Comparison of ENCODE assay signal across 9 cellular contexts in the genomic region with DNA sequence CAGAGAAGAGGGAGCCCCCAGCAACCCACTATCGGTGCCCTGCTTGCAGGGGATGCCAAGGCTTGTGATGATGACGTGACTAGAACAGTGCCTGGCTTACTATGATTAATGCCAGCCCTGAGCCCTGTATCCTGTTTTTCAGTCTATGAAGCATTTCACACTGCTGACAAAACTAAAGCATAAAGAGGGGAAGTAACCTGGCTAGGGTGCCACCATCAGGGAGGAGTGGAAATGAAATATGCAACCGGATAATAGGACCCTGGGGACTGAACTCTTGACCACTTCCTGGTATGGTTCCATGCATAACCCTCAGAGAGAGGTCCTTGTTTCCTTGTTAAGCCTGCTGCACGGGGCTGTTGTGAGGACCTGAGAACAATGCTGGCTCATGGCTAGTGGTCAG. TPM values are rescaled to one million over a fixed set of nuclear protein-coding genes. Genes with fewer than 3 reads are reported as not detected.
DNase-seq lines count a peak whose midpoint lies in the region; ATAC-seq lines count a peak whose summit lies in the region.
"Had no signal": no experiment of that assay in that cellular context is flagged by ENCODE, and none has a peak within 500 bp of the region (broad histone marks: within the 10 kb centered on the region; RNA-seq: fewer than 3 reads in every experiment).

No MANE protein-coding gene starts in this region.

- H3K9me3 Mint-ChIP-seq in activated naive CD4-positive, alpha-beta T cell treated with anti-CD3 and anti-CD28 coated beads for 36 hours: no peaks in the 10 kb centered on the region

- no peaks in the 10 kb centered on the region for H3K36me3 Mint-ChIP-seq in activated naive CD4-positive, alpha-beta T cell treated with anti-CD3 and anti-CD28 coated beads for 36 hours (ENCODE audit: low read depth)

- H3K4me3 Mint-ChIP-seq in activated naive CD4-positive, alpha-beta T cell treated with anti-CD3 and anti-CD28 coated beads for 36 hours: no peak overlapping the region

- intact Hi-C loops in activated naive CD4-positive, alpha-beta T cell treated with anti-CD3 and anti-CD28 coated beads for 36 hours (cut with micrococcal nuclease): loop anchor here (10.0 kb wide), 1 partner anchor 930 kb away; no protein-coding TSS in a partner anchor

- H3K27ac Mint-ChIP-seq in activated naive CD4-positive, alpha-beta T cell treated with anti-CD3 and anti-CD28 coated beads for 36 hours: no peak overlapping the region

- peak; percentile 15 for DNase-seq in activated naive CD4-positive, alpha-beta T cell treated with anti-CD3 and anti-CD28 coated beads for 36 hours
- DNase-seq in activated naive CD4-positive, alpha-beta T cell treated with anti-CD3 and anti-CD28 coated beads, Interleukin-2, amount 50 U/mL, for 16 hours: no peak
- peak; percentile 47 for DNase-seq in NOMO-1 treated with dmso at 0.1 percent for 144 hours (lab: John Stamatoyannopoulos, UW; ENCODE audit: unreplicated experiment)
- peak; percentile 3 for DNase-seq in stromal cell of bone marrow (ENCODE audit: low read depth)
- no peak for DNase-seq in NCI-H2029 treated with DMSO at 0.1 percent for 48 hours (lab: John Stamatoyannopoulos, UW)
- no peak for DNase-seq in pons (ENCODE audit: low spot score)
- DNase-seq in activated CD4-positive, alpha-beta T cell treated with anti-CD3 and anti-CD28 coated beads for 1 hour: no peak
- DNase-seq: IMR-90 had no signal

- no peaks in the 10 kb centered on the region for H3K27me3 Mint-ChIP-seq in activated naive CD4-positive, alpha-beta T cell treated with anti-CD3 and anti-CD28 coated beads for 36 hours (ENCODE audit: low read depth)

- CTCF ChIA-PET in activated naive CD4-positive, alpha-beta T cell treated with anti-CD3 and anti-CD28 coated beads for 36 hours (lab: Charles Lee): no interaction called here

- ATAC-seq in HG03025 (IDR thresholded peaks at IDR 0.05; ENCODE audit: low FRiP score, unreplicated experiment): peak; percentile 90

- peaks cover 1% of the 10 kb centered on the region for H3K4me1 Mint-ChIP-seq in activated naive CD4-positive, alpha-beta T cell treated with anti-CD3 and anti-CD28 coated beads for 36 hours (ENCODE audit: low read depth)

RNA-seq across cellular contexts. Expression of a gene that starts 50.3 kb away (rescaled TPM):
- 10 to 100 TPM; 52.3 to 59.5 TPM for total RNA-seq in activated naive CD4-positive, alpha-beta T cell treated with anti-CD3 and anti-CD28 coated beads for 36 hours

Comparison
In these comparisons a context has a peak if more than half of its experiments do, and no peak if none do; other contexts are left out.
1. DNase-seq: peak in activated naive CD4-positive, alpha-beta T cell treated with anti-CD3 and anti-CD28 coated beads for 36 hours (single experiment), NOMO-1 treated with dmso at 0.1 percent for 144 hours (single experiment) and stromal cell of bone marrow (single experiment); none in activated naive CD4-positive, alpha-beta T cell treated with anti-CD3 and anti-CD28 coated beads, Interleukin-2, amount 50 U/mL, for 16 hours (single experiment), NCI-H2029 treated with DMSO at 0.1 percent for 48 hours (single experiment), pons (single experiment) and activated CD4-positive, alpha-beta T cell treated with anti-CD3 and anti-CD28 coated beads for 1 hour (single experiment).